Comparison of ENCODE assay signal across 1 cellular context in genomic region chr11:3886985-3887384, GRCh38.
TF ChIP-seq lines count a peak whose summit lies in the region.

No MANE protein-coding gene starts in this region.

TF ChIP-seq in A549, 52 proteins besides CTCF, POLR2A, EP300 and RAD21 (continued from another document):
- TF ChIP-seq MAX (IDR thresholded peaks at IDR 0.05), result no peak
- no peak for TF ChIP-seq POLR2AphosphoS2 (conservative IDR thresholded peaks at IDR 0.05; ENCODE audit: low read length)
- TF ChIP-seq MAFK (IDR thresholded peaks at IDR 0.05; ENCODE audit: partially characterized antibody), result no peak
- TF ChIP-seq NFE2L2 (conservative IDR thresholded peaks at IDR 0.05; ENCODE audit: low read length), result no peak
- TF ChIP-seq TFCP2L1 (CRISPR knock-in tag; IDR thresholded peaks at IDR 0.05), result no peak
- no peak for TF ChIP-seq RCOR1 (IDR thresholded peaks at IDR 0.05; ENCODE audit: low read depth, low read length)
- TF ChIP-seq E2F6 (IDR thresholded peaks at IDR 0.05; ENCODE audit: borderline replicate concordance, low read depth), result no peak
- TF ChIP-seq HOXB5 (CRISPR knock-in tag; IDR thresholded peaks at IDR 0.05), result no peak
- TF ChIP-seq PBX3 (IDR thresholded peaks at IDR 0.05), result no peak
- no peak for TF ChIP-seq SMC3 (IDR thresholded peaks at IDR 0.05)
- TF ChIP-seq RFX5 (IDR thresholded peaks at IDR 0.05), result no peak
- TF ChIP-seq GATA3 (IDR thresholded peaks at IDR 0.05; ENCODE audit: borderline replicate concordance), result no peak
- TF ChIP-seq HDAC2 (IDR thresholded peaks at IDR 0.05), result no peak
